ENCODE assay signal across 38 cellular contexts in the genomic region with DNA sequence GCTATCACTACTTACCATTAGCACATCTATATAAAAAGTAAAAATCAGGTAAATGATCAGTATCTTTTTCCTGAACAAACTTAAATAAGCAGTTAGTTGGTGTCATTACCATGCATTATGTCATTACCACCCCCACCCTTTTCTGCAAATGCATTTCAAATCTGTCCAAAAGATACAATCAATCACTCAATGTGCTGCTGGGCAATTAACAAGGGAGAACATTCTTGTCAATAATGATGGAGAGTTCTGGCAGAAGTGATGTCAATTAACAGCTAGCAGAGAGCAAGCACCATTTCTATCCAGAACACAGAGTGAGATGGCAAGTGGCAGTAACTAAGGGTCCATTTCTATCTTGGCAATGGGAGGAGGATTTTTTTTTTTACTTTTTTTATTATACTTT.
"Had no signal": no experiment of that assay in that cellular context is flagged by ENCODE, and none has a peak within 500 bp of the region (broad histone marks: within the 10 kb centered on the region; RNA-seq: fewer than 3 reads in every experiment).

No MANE protein-coding gene starts in this region.

- H3K27ac ChIP-seq: adrenal gland, ascending aorta, body of pancreas, brain microvascular endothelial cell, breast epithelium, cardiac muscle cell had no signal

- H3K27ac Mint-ChIP-seq: activated naive CD4-positive, alpha-beta T cell treated with anti-CD3 and anti-CD28 coated beads for 36 hours; activated naive CD4-positive, alpha-beta T cell treated with anti-CD3 and anti-CD28 coated beads, Interleukin-2, amount 10 ng/mL, durations not matched to agents 7 days and 5 days; activated naive CD4-positive, alpha-beta T cell treated with anti-CD3 and anti-CD28 coated beads, Interleukin-2, amount 50 U/mL, for 24 hours; activated naive CD4-positive, alpha-beta T cell treated with anti-CD3 and anti-CD28 coated beads, Interleukin-2, amount 50 U/mL, for 72 hours; activated naive CD8-positive, alpha-beta T cell; activated naive CD8-positive, alpha-beta T cell treated with anti-CD3 and anti-CD28 coated beads for 36 hours; activated naive CD8-positive, alpha-beta T cell treated with anti-CD3 and anti-CD28 coated beads, Interleukin-2, amount 10 ng/mL, durations not matched to agents 7 days and 5 days; activated naive CD8-positive, alpha-beta T cell treated with anti-CD3 and anti-CD28 coated beads, Interleukin-2, amount 50 U/mL, for 24 hours; activated T-cell treated with anti-CD3 and anti-CD28 coated beads, Interleukin-2, amount 50 U/mL, for 24 hours; activated T-cell treated with anti-CD3 and anti-CD28 coated beads, Interleukin-2, amount 50 U/mL, for 72 hours; activated T-helper 1 cell treated with anti-CD3 and anti-CD28 coated beads, Interleukin-12 subunit alpha, Interleukin-12 subunit beta, Interleukin-2, Interleukin-4 antibody, amounts not matched to agents 30 ng/mL and 10 ng/mL and 1 ng/mL, durations not matched to agents 14 hours and 24 hours and 36 hours; activated T-helper 17 cell treated with anti-CD3 and anti-CD28 coated beads, Interleukin-2, amount 50 U/mL, for 72 hours; activated T-helper 2 cell treated with anti-CD3 and anti-CD28 coated beads, Interferon-gamma antibody, Interleukin-2, Interleukin-4, amounts not matched to agents 10 μg/mL and 5 μg/mL and 100 μg/mL, durations not matched to agents 14 hours and 24 hours and 36 hours; brain had no signal

- H3K4me3 Mint-ChIP-seq: activated naive CD4-positive, alpha-beta T cell treated with anti-CD3 and anti-CD28 coated beads for 36 hours; activated naive CD4-positive, alpha-beta T cell treated with anti-CD3 and anti-CD28 coated beads, Interleukin-2, amount 10 ng/mL, durations not matched to agents 7 days and 5 days; activated naive CD4-positive, alpha-beta T cell treated with anti-CD3 and anti-CD28 coated beads, Interleukin-2, amount 50 U/mL, for 24 hours; activated naive CD8-positive, alpha-beta T cell; activated naive CD8-positive, alpha-beta T cell treated with anti-CD3 and anti-CD28 coated beads for 36 hours; activated naive CD8-positive, alpha-beta T cell treated with anti-CD3 and anti-CD28 coated beads, Interleukin-2, amount 10 ng/mL, durations not matched to agents 7 days and 5 days; activated naive CD8-positive, alpha-beta T cell treated with anti-CD3 and anti-CD28 coated beads, Interleukin-2, amount 50 U/mL, for 24 hours; activated T-cell treated with anti-CD3 and anti-CD28 coated beads, Interleukin-2, amount 50 U/mL, for 24 hours; activated T-cell treated with anti-CD3 and anti-CD28 coated beads, Interleukin-2, amount 50 U/mL, for 4 hours; activated T-cell treated with anti-CD3 and anti-CD28 coated beads, Interleukin-2, amount 50 U/mL, for 72 hours; activated T-helper 1 cell treated with anti-CD3 and anti-CD28 coated beads, Interleukin-12 subunit alpha, Interleukin-12 subunit beta, Interleukin-2, Interleukin-4 antibody, amounts not matched to agents 30 ng/mL and 10 ng/mL and 1 ng/mL, durations not matched to agents 14 hours and 24 hours and 36 hours; activated T-helper 17 cell treated with anti-CD3 and anti-CD28 coated beads, Interleukin-2, amount 50 U/mL, for 72 hours; central memory CD8-positive, alpha-beta T cell had no signal

- H3K27me3 ChIP-seq: ascending aorta had no signal

- DNase-seq: activated effector memory CD4-positive, alpha-beta T cell treated with anti-CD3 and anti-CD28 coated beads, Interleukin-2, amount 50 U/mL, for 16 hours; activated effector memory CD4-positive, alpha-beta T cell treated with Interleukin-2 at 50 U/mL for 16 hours; activated gamma-delta T cell; activated gamma-delta T cell treated with Interleukin-2 at 50 U/mL for 16 hours; activated naive CD4-positive, alpha-beta T cell; activated naive CD4-positive, alpha-beta T cell treated with anti-CD3 and anti-CD28 coated beads for 36 hours; activated naive CD4-positive, alpha-beta T cell treated with anti-CD3 and anti-CD28 coated beads, Interleukin-2, amount 10 ng/mL, durations not matched to agents 7 days and 5 days; activated naive CD4-positive, alpha-beta T cell treated with anti-CD3 and anti-CD28 coated beads, Interleukin-2, amount 50 U/mL, for 16 hours; activated naive CD4-positive, alpha-beta T cell treated with Interleukin-2 at 50 U/mL for 16 hours; activated naive CD8-positive, alpha-beta T cell treated with anti-CD3 and anti-CD28 coated beads for 36 hours; activated naive CD8-positive, alpha-beta T cell treated with anti-CD3 and anti-CD28 coated beads, Interleukin-2, amount 10 ng/mL, durations not matched to agents 7 days and 5 days; activated naive CD8-positive, alpha-beta T cell treated with anti-CD3 and anti-CD28 coated beads, Interleukin-2, amount 50 U/mL, for 24 hours; activated T-cell treated with anti-CD3 and anti-CD28 coated beads, Interleukin-2, amount 50 U/mL, for 1 hour; activated T-cell treated with anti-CD3 and anti-CD28 coated beads, Interleukin-2, amount 50 U/mL, for 24 hours; activated T-cell treated with anti-CD3 and anti-CD28 coated beads, Interleukin-2, amount 50 U/mL, for 4 hours; activated T-cell treated with anti-CD3 and anti-CD28 coated beads, Interleukin-2, amount 50 U/mL, for 48 hours; activated T-cell treated with anti-CD3 and anti-CD28 coated beads, Interleukin-2, amount 50 U/mL, for 72 hours; adrenal gland; amniotic stem cell; amygdala; anterior cingulate cortex; aorta; body of pancreas; brain microvascular endothelial cell; caudate nucleus; central memory CD4-positive, alpha-beta T cell; cerebellar nuclear complex had no signal

- H3K4me3 ChIP-seq: adrenal gland, ascending aorta, body of pancreas, breast epithelium, cardiac muscle cell had no signal

- H3K36me3 Mint-ChIP-seq: activated naive CD4-positive, alpha-beta T cell treated with anti-CD3 and anti-CD28 coated beads, Interleukin-2, amount 10 ng/mL, durations not matched to agents 7 days and 5 days; activated naive CD4-positive, alpha-beta T cell treated with anti-CD3 and anti-CD28 coated beads, Interleukin-2, amount 50 U/mL, for 24 hours; activated naive CD8-positive, alpha-beta T cell; activated naive CD8-positive, alpha-beta T cell treated with anti-CD3 and anti-CD28 coated beads for 36 hours; activated naive CD8-positive, alpha-beta T cell treated with anti-CD3 and anti-CD28 coated beads, Interleukin-2, amount 10 ng/mL, durations not matched to agents 7 days and 5 days; brain had no signal

- H3K9me3 ChIP-seq: adrenal gland, ascending aorta, body of pancreas, breast epithelium had no signal

- H3K4me1 Mint-ChIP-seq: activated naive CD8-positive, alpha-beta T cell treated with anti-CD3 and anti-CD28 coated beads, Interleukin-2, amount 10 ng/mL, durations not matched to agents 7 days and 5 days; activated naive CD8-positive, alpha-beta T cell treated with anti-CD3 and anti-CD28 coated beads, Interleukin-2, amount 50 U/mL, for 24 hours; central memory CD8-positive, alpha-beta T cell had no signal

- H3K36me3 ChIP-seq: adrenal gland, ascending aorta, brain microvascular endothelial cell, breast epithelium, cardiac muscle cell had no signal

- H3K9me3 Mint-ChIP-seq: activated naive CD4-positive, alpha-beta T cell treated with anti-CD3 and anti-CD28 coated beads for 36 hours; activated naive CD4-positive, alpha-beta T cell treated with anti-CD3 and anti-CD28 coated beads, Interleukin-2, amount 10 ng/mL, durations not matched to agents 7 days and 5 days; activated naive CD4-positive, alpha-beta T cell treated with anti-CD3 and anti-CD28 coated beads, Interleukin-2, amount 50 U/mL, for 24 hours; activated naive CD8-positive, alpha-beta T cell treated with anti-CD3 and anti-CD28 coated beads for 36 hours; activated naive CD8-positive, alpha-beta T cell treated with anti-CD3 and anti-CD28 coated beads, Interleukin-2, amount 10 ng/mL, durations not matched to agents 7 days and 5 days; activated naive CD8-positive, alpha-beta T cell treated with anti-CD3 and anti-CD28 coated beads, Interleukin-2, amount 50 U/mL, for 24 hours; activated T-cell treated with anti-CD3 and anti-CD28 coated beads, Interleukin-2, amount 50 U/mL, for 24 hours; activated T-cell treated with anti-CD3 and anti-CD28 coated beads, Interleukin-2, amount 50 U/mL, for 4 hours; activated T-helper 1 cell treated with anti-CD3 and anti-CD28 coated beads, Interleukin-12 subunit alpha, Interleukin-12 subunit beta, Interleukin-2, Interleukin-4 antibody, amounts not matched to agents 30 ng/mL and 10 ng/mL and 1 ng/mL, durations not matched to agents 14 hours and 24 hours and 36 hours; activated T-helper 17 cell treated with anti-CD3 and anti-CD28 coated beads, Interleukin-2, amount 50 U/mL, for 72 hours; activated T-helper 2 cell treated with anti-CD3 and anti-CD28 coated beads, Interferon-gamma antibody, Interleukin-2, Interleukin-4, amounts not matched to agents 10 μg/mL and 5 μg/mL and 100 μg/mL, durations not matched to agents 14 hours and 24 hours and 36 hours had no signal

- ATAC-seq: activated naive CD4-positive, alpha-beta T cell treated with anti-CD3 and anti-CD28 coated beads, Interleukin-2, amount 50 U/mL, for 72 hours; activated naive CD8-positive, alpha-beta T cell treated with anti-CD3 and anti-CD28 coated beads, Interleukin-2, amount 50 U/mL, for 24 hours; activated T-cell treated with anti-CD3 and anti-CD28 coated beads, Interleukin-2, amount 50 U/mL, for 4 hours; activated T-cell treated with anti-CD3 and anti-CD28 coated beads, Interleukin-2, amount 50 U/mL, for 72 hours; activated T-helper 17 cell treated with anti-CD3 and anti-CD28 coated beads, Interleukin-2, amount 50 U/mL, for 72 hours; body of pancreas had no signal
